ENCODE assay signal across 26 cellular contexts in genomic region chr13:60453490-60453889, GRCh38. TPM values are rescaled to one million over a fixed set of nuclear protein-coding genes. Genes with fewer than 3 reads are reported as not detected.
DNase-seq lines count a peak whose midpoint lies in the region; ATAC-seq and TF ChIP-seq lines count a peak whose summit lies in the region.
"Had no signal": no experiment of that assay in that cellular context is flagged by ENCODE, and none has a peak within 500 bp of the region (broad histone marks: within the 10 kb centered on the region; RNA-seq: fewer than 3 reads in every experiment).

No MANE protein-coding gene starts in this region.

- H3K23ac ChIP-seq in mesendoderm (ENCODE audit: low read length) = no peak overlapping the region

- no peak overlapping the region for H3K18ac ChIP-seq in mesendoderm (ENCODE audit: low read length)

- H3K36me3 ChIP-seq in mesendoderm (ENCODE audit: control insufficient read depth, insufficient read depth, low read length) = no peaks in the 10 kb centered on the region
- H3K36me3 ChIP-seq: lower lobe of right lung, WERI-Rb-1 had no signal

- H3K9me3 Mint-ChIP-seq in activated T-helper 17 cell treated with anti-CD3 and anti-CD28 coated beads, Interleukin-2, amount 50 U/mL, for 72 hours = no peaks in the 10 kb centered on the region
- H3K9me3 Mint-ChIP-seq in effector memory CD8-positive, alpha-beta T cell = no peaks in the 10 kb centered on the region
- H3K9me3 Mint-ChIP-seq: activated CD4-positive, alpha-beta T cell treated with anti-CD3 and anti-CD28 coated beads, Interleukin-2, amount 10 ng/mL, durations not matched to agents 24 days and 14 days; activated T-cell treated with anti-CD3 and anti-CD28 coated beads, Interleukin-2, amount 50 U/mL, for 72 hours; endodermal cell; natural killer cell had no signal

- no peak overlapping the region for H3K27ac Mint-ChIP-seq in activated T-helper 17 cell treated with anti-CD3 and anti-CD28 coated beads, Interleukin-2, amount 50 U/mL, for 72 hours
- H3K27ac Mint-ChIP-seq in effector memory CD8-positive, alpha-beta T cell = no peak overlapping the region
- H3K27ac Mint-ChIP-seq: activated CD4-positive, alpha-beta T cell treated with anti-CD3 and anti-CD28 coated beads, Interleukin-2, amount 10 ng/mL, durations not matched to agents 24 days and 14 days; endodermal cell; natural killer cell had no signal

- H2BK15ac ChIP-seq in mesendoderm (replicated peaks; ENCODE audit: low read depth) = no peak overlapping the region

- no peaks in the 10 kb centered on the region for H3K36me3 Mint-ChIP-seq in activated T-helper 17 cell treated with anti-CD3 and anti-CD28 coated beads, Interleukin-2, amount 50 U/mL, for 72 hours (ENCODE audit: low read depth)
- no peaks in the 10 kb centered on the region for H3K36me3 Mint-ChIP-seq in effector memory CD8-positive, alpha-beta T cell (ENCODE audit: insufficient read depth)
- H3K36me3 Mint-ChIP-seq: natural killer cell had no signal

- TF ChIP-seq CTCF in epithelial cell of esophagus (IDR thresholded peaks at IDR 0.05; ENCODE audit: insufficient read depth, low read depth, low read length, missing control alignments) = no peak

- H4K5ac ChIP-seq in mesendoderm (ENCODE audit: low read length) = no peak overlapping the region

- H3K4me2 ChIP-seq in mesendoderm (ENCODE audit: low read length) = no peak overlapping the region
- H3K4me2 ChIP-seq: BLaER1 treated with 17β-estradiol and CSF1 and Interleukin-3, amounts not matched to agents 10 nM and 100 nM had no signal

- no peaks in the 10 kb centered on the region for H3K79me1 ChIP-seq in mesendoderm (ENCODE audit: low read length)

- H3K27me3 Mint-ChIP-seq in activated T-helper 17 cell treated with anti-CD3 and anti-CD28 coated beads, Interleukin-2, amount 50 U/mL, for 72 hours = no peaks in the 10 kb centered on the region
- H3K27me3 Mint-ChIP-seq in effector memory CD8-positive, alpha-beta T cell = no peaks in the 10 kb centered on the region
- H3K27me3 Mint-ChIP-seq: activated CD4-positive, alpha-beta T cell treated with anti-CD3 and anti-CD28 coated beads, Interleukin-2, amount 10 ng/mL, durations not matched to agents 24 days and 14 days had no signal

- no peak overlapping the region for H4K8ac ChIP-seq in mesendoderm (ENCODE audit: low read depth, low read length)

- WGBS in mesendoderm (ENCODE audit: extremely low coverage, insufficient coverage, low lambda C conversion rate) = no CpG with 5 or more reads among the region's 3 CpGs

- H3K79me2 ChIP-seq in mesendoderm (ENCODE audit: control insufficient read depth, insufficient read depth, low read length) = no peaks in the 10 kb centered on the region

- no peaks in the 10 kb centered on the region for H3K4me1 Mint-ChIP-seq in activated T-helper 17 cell treated with anti-CD3 and anti-CD28 coated beads, Interleukin-2, amount 50 U/mL, for 72 hours
- no peaks in the 10 kb centered on the region for H3K4me1 Mint-ChIP-seq in effector memory CD8-positive, alpha-beta T cell (ENCODE audit: low read depth in 2 of 2)
- H3K4me1 Mint-ChIP-seq: activated CD4-positive, alpha-beta T cell treated with anti-CD3 and anti-CD28 coated beads, Interleukin-2, amount 10 ng/mL, durations not matched to agents 24 days and 14 days; natural killer cell had no signal

- H3K4ac ChIP-seq in mesendoderm (ENCODE audit: low read depth, low read length) = no peak overlapping the region

- H2AK5ac ChIP-seq in mesendoderm (ENCODE audit: low read length) = no peak overlapping the region

- DNase-seq in ELR (ENCODE audit: low read depth) (peak; percentile 13), LHCN-M2 (ENCODE audit: low read depth) (peak; percentile 9), epithelial cell of esophagus (ENCODE audit: low read depth) (peak; percentile 11), mesendoderm (peak; percentile 20), NCI-H2107 treated with DMSO at 0.1 percent for 48 hours (lab: John Stamatoyannopoulos, UW; ENCODE audit: unreplicated experiment) (no peak), amygdala (lab: John Stamatoyannopoulos, UW) (no peak)
- no peak for DNase-seq in effector memory CD8-positive, alpha-beta T cell
- DNase-seq: activated CD4-positive, alpha-beta T cell treated with anti-CD3 and anti-CD28 coated beads, Interleukin-2, amount 10 ng/mL, durations not matched to agents 24 days and 14 days; activated naive CD4-positive, alpha-beta T cell treated with anti-CD3 and anti-CD28 coated beads, Interleukin-2, amount 50 U/mL, for 16 hours; activated T-cell treated with anti-CD3 and anti-CD28 coated beads, Interleukin-2, amount 50 U/mL, for 72 hours; amniotic stem cell; Caco-2; DMS79; endodermal cell; esophagus squamous epithelium; lower lobe of right lung; natural killer cell; NCI-H1694 treated with DMSO at 0.1 percent for 48 hours; NCI-H526 treated with DMSO at 0.1 percent for 48 hours; SHP77; stimulated activated naive CD8-positive, alpha-beta T cell treated with anti-CD3 and anti-CD28 coated beads, Interleukin-15, Interleukin-2, amounts not matched to agents 100 U/mL and 50 U/mL, for 24 hours; testis; WERI-Rb-1 had no signal

- H3K27ac ChIP-seq in mesendoderm (ENCODE audit: low read depth, low read length) = no peak overlapping the region
- H3K27ac ChIP-seq: BLaER1 treated with 17β-estradiol and CSF1 and Interleukin-3, amounts not matched to agents 10 nM and 100 nM; esophagus squamous epithelium; lower lobe of right lung; skin epidermis; testis; WERI-Rb-1 had no signal

- H3K4me1 ChIP-seq in mesendoderm (ENCODE audit: control insufficient read depth, low read depth, low read length) = no peaks in the 10 kb centered on the region
- H3K4me1 ChIP-seq: BLaER1 treated with 17β-estradiol and CSF1 and Interleukin-3, amounts not matched to agents 10 nM and 100 nM; Caco-2; esophagus squamous epithelium; lower lobe of right lung; testis had no signal

- no peak overlapping the region for H2BK5ac ChIP-seq in mesendoderm (ENCODE audit: low read length)

- H3K9ac ChIP-seq in mesendoderm (ENCODE audit: low read length) = no peak overlapping the region
- H3K9ac ChIP-seq: BLaER1 treated with 17β-estradiol and CSF1 and Interleukin-3, amounts not matched to agents 10 nM and 100 nM had no signal

- no peak overlapping the region for H2BK120ac ChIP-seq in mesendoderm (ENCODE audit: low read depth, low read length)

- no peak overlapping the region for H3K56ac ChIP-seq in mesendoderm (ENCODE audit: low read length)

- no peak overlapping the region for H3K4me3 Mint-ChIP-seq in activated T-helper 17 cell treated with anti-CD3 and anti-CD28 coated beads, Interleukin-2, amount 50 U/mL, for 72 hours
- H3K4me3 Mint-ChIP-seq in effector memory CD8-positive, alpha-beta T cell = no peak overlapping the region
- H3K4me3 Mint-ChIP-seq: activated CD4-positive, alpha-beta T cell treated with anti-CD3 and anti-CD28 coated beads, Interleukin-2, amount 10 ng/mL, durations not matched to agents 24 days and 14 days; activated T-cell treated with anti-CD3 and anti-CD28 coated beads, Interleukin-2, amount 50 U/mL, for 72 hours; endodermal cell; natural killer cell had no signal

- H3K4me3 ChIP-seq in epithelial cell of esophagus (ENCODE audit: low read length) = no peak overlapping the region
- no peak overlapping the region for H3K4me3 ChIP-seq in mesendoderm (ENCODE audit: low read length)
- H3K4me3 ChIP-seq: BLaER1 treated with 17β-estradiol and CSF1 and Interleukin-3, amounts not matched to agents 10 nM and 100 nM; esophagus squamous epithelium; lower lobe of right lung; skin epidermis; testis had no signal

- no peak for ATAC-seq in activated T-helper 17 cell treated with anti-CD3 and anti-CD28 coated beads, Interleukin-2, amount 50 U/mL, for 72 hours (replicated peaks)
- ATAC-seq in effector memory CD8-positive, alpha-beta T cell (replicated peaks) = no peak
- ATAC-seq: activated T-cell treated with anti-CD3 and anti-CD28 coated beads, Interleukin-2, amount 50 U/mL, for 72 hours; lower lobe of right lung; natural killer cell; stimulated activated naive CD8-positive, alpha-beta T cell treated with anti-CD3 and anti-CD28 coated beads, Interleukin-15, Interleukin-2, amounts not matched to agents 100 U/mL and 50 U/mL, for 24 hours had no signal

- no peaks in the 10 kb centered on the region for H3K27me3 ChIP-seq in mesendoderm (ENCODE audit: insufficient read depth, low read length, poor library complexity)
- H3K27me3 ChIP-seq: BLaER1 treated with 17β-estradiol and CSF1 and Interleukin-3, amounts not matched to agents 10 nM and 100 nM; esophagus squamous epithelium; testis had no signal

RNA-seq across cellular contexts. Expression of gene TDRD3, which starts 56.5 kb away (rescaled TPM):
- total RNA-seq in LHCN-M2 (2014; rRNA removed) = 9.4 and 14.2 TPM in 2 replicates
- polyA plus RNA-seq in LHCN-M2 (2012) = 4.4 TPM
- polyA plus RNA-seq in mesendoderm (2013, experiment 1 of 2) = 13.4 TPM
- polyA plus RNA-seq in mesendoderm (2013, experiment 2 of 2) = 13.2 TPM
- total RNA-seq in activated T-helper 17 cell treated with anti-CD3 and anti-CD28 coated beads, Interleukin-2, amount 50 U/mL, for 72 hours = 10 to 100 TPM; 16.7 to 17.3 TPM

Comparison
In these comparisons a context has a peak if more than half of its experiments do, and no peak if none do; other contexts are left out.
1. DNase-seq: peak in ELR (single experiment), LHCN-M2 (single experiment), epithelial cell of esophagus (single experiment) and mesendoderm (single experiment); none in NCI-H2107 treated with DMSO at 0.1 percent for 48 hours (single experiment), amygdala (0 of 56) and effector memory CD8-positive, alpha-beta T cell (0 of 3).